Comparison of ENCODE assay signal across 10 cellular contexts in the genomic region with DNA sequence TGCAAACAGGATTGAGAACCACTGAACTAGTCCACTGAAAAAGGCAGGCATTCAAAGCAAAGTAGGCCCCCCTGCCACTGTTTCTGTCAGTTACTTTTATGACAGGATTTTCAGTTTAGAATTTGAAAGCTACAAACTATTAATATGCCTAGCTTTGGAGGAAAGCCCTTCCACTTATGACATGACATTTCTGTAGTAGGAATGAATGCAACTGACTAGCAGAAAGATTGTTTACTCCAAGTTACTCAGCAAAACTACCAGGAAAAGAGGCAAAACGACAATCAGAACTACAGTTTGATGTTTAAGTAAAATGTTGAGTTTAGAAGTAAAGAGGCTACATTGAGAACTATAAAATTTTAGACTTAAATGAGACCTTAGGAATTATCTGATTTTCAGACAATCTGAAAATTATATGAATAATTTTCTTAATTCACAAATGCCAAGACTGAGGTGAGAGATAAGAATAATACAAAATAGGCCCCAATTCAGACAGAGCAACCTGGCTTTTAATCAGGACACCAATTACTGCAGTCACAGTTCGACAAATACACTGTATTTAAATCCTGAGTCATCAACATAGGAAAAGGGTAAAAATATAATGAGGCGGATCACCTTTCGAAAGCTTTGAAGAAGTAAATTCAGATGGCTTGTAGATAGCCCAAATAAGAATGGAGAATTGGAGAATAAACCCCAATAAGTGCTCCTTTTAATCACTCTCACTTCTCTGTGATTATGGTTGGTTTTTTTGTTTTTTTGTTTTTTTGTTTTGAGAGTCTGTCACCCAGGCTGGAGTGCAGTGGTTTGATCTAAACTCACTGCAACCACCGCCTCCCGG. TPM values are rescaled to one million over a fixed set of nuclear protein-coding genes. Genes with fewer than 3 reads are reported as not detected.
A peak's percentile ranks its signal among the peaks of the same experiment; 100 is the strongest.
DNase-seq lines count a peak whose midpoint lies in the region; ATAC-seq lines count a peak whose summit lies in the region.
"Had no signal": no experiment of that assay in that cellular context is flagged by ENCODE, and none has a peak within 500 bp of the region (broad histone marks: within the 10 kb centered on the region; RNA-seq: fewer than 3 reads in every experiment).

No MANE protein-coding gene starts in this region.

- peak overlapping the region; percentile 94 for H3K4me3 Mint-ChIP-seq in activated T-cell treated with anti-CD3 and anti-CD28 coated beads, Interleukin-2, amount 50 U/mL, for 24 hours
- H3K4me3 Mint-ChIP-seq in activated CD8-positive, alpha-beta T cell treated with anti-CD3 and anti-CD28 coated beads, Interleukin-2, amount 10 ng/mL, durations not matched to agents 7 days and 5 days: peak overlapping the region; percentile 98
- peak overlapping the region; percentile 97 to 99 for H3K4me3 Mint-ChIP-seq in stimulated activated naive CD8-positive, alpha-beta T cell treated with anti-CD3 and anti-CD28 coated beads, Interleukin-15, amount 100 ng/mL, for 72 hours

- no peaks in the 10 kb centered on the region for H3K27me3 Mint-ChIP-seq in activated T-cell treated with anti-CD3 and anti-CD28 coated beads, Interleukin-2, amount 50 U/mL, for 24 hours
- H3K27me3 Mint-ChIP-seq in activated CD8-positive, alpha-beta T cell treated with anti-CD3 and anti-CD28 coated beads, Interleukin-2, amount 10 ng/mL, durations not matched to agents 7 days and 5 days (ENCODE audit: low read depth): no peaks in the 10 kb centered on the region
- H3K27me3 Mint-ChIP-seq in stimulated activated naive CD8-positive, alpha-beta T cell treated with anti-CD3 and anti-CD28 coated beads, Interleukin-15, amount 100 ng/mL, for 72 hours: no peaks in the 10 kb centered on the region

- peaks cover 44% of the 10 kb centered on the region for H3K36me3 Mint-ChIP-seq in activated T-cell treated with anti-CD3 and anti-CD28 coated beads, Interleukin-2, amount 50 U/mL, for 24 hours (ENCODE audit: low read depth)
- H3K36me3 Mint-ChIP-seq in activated CD8-positive, alpha-beta T cell treated with anti-CD3 and anti-CD28 coated beads, Interleukin-2, amount 10 ng/mL, durations not matched to agents 7 days and 5 days (ENCODE audit: low read depth): peaks cover 25% of the 10 kb centered on the region

- peaks cover 46% of the 10 kb centered on the region for H3K4me1 Mint-ChIP-seq in activated T-cell treated with anti-CD3 and anti-CD28 coated beads, Interleukin-2, amount 50 U/mL, for 24 hours (ENCODE audit: low read depth)
- H3K4me1 Mint-ChIP-seq in activated CD8-positive, alpha-beta T cell treated with anti-CD3 and anti-CD28 coated beads, Interleukin-2, amount 10 ng/mL, durations not matched to agents 7 days and 5 days (ENCODE audit: low read depth): peaks cover 32% of the 10 kb centered on the region
- peaks cover 37% of the 10 kb centered on the region for H3K4me1 Mint-ChIP-seq in stimulated activated naive CD8-positive, alpha-beta T cell treated with anti-CD3 and anti-CD28 coated beads, Interleukin-15, amount 100 ng/mL, for 72 hours

- no peak for DNase-seq in activated T-cell treated with anti-CD3 and anti-CD28 coated beads, Interleukin-2, amount 50 U/mL, for 24 hours
- DNase-seq in activated T-cell treated with anti-CD3 and anti-CD28 coated beads for 4 hours (no peak), right cardiac atrium (no peak), NCI-H1092 treated with DMSO at 0.1 percent for 48 hours (lab: John Stamatoyannopoulos, UW) (no peak)
- no peak for DNase-seq in activated CD8-positive, alpha-beta T cell treated with anti-CD3 and anti-CD28 coated beads, Interleukin-2, amount 10 ng/mL, durations not matched to agents 7 days and 5 days
- no peak for DNase-seq in stimulated activated naive CD8-positive, alpha-beta T cell treated with anti-CD3 and anti-CD28 coated beads, Interleukin-15, amount 100 ng/mL, for 72 hours
- DNase-seq: amygdala, left lung had no signal

- ATAC-seq in activated CD8-positive, alpha-beta T cell treated with anti-CD3 and anti-CD28 coated beads, Interleukin-2, amount 10 ng/mL, durations not matched to agents 7 days and 5 days: no peak
- ATAC-seq in right cardiac atrium: no peak
- ATAC-seq in stimulated activated naive CD8-positive, alpha-beta T cell treated with anti-CD3 and anti-CD28 coated beads, Interleukin-15, amount 100 ng/mL, for 72 hours: no peak
- no peak for ATAC-seq in GM19035 (IDR thresholded peaks at IDR 0.05; ENCODE audit: unreplicated experiment)
- ATAC-seq in GM18909 (IDR thresholded peaks at IDR 0.05; ENCODE audit: poor library complexity, unreplicated experiment): no peak
- ATAC-seq: left lung had no signal

- no peaks in the 10 kb centered on the region for H3K9me3 Mint-ChIP-seq in activated T-cell treated with anti-CD3 and anti-CD28 coated beads, Interleukin-2, amount 50 U/mL, for 24 hours
- no peaks in the 10 kb centered on the region for H3K9me3 Mint-ChIP-seq in activated CD8-positive, alpha-beta T cell treated with anti-CD3 and anti-CD28 coated beads, Interleukin-2, amount 10 ng/mL, durations not matched to agents 7 days and 5 days (ENCODE audit: insufficient read depth)
- peaks cover 5 to 11% of the 10 kb centered on the region in 2 donors for H3K9me3 Mint-ChIP-seq in stimulated activated naive CD8-positive, alpha-beta T cell treated with anti-CD3 and anti-CD28 coated beads, Interleukin-15, amount 100 ng/mL, for 72 hours

- POLR2A ChIA-PET in activated CD8-positive, alpha-beta T cell treated with anti-CD3 and anti-CD28 coated beads, Interleukin-2, amount 10 ng/mL, durations not matched to agents 7 days and 5 days (lab: Charles Lee): interaction anchor here (1.0 to 2.7 kb wide), 2 partner anchors 85 to 86 kb away, joined by 5 to 14 read pairs; no protein-coding TSS in a partner anchor

- intact Hi-C loops in right cardiac atrium (cut with DNase I): loop anchor here in 2 of 4 donors (5.0 to 10.0 kb wide), 2 partner anchors 55 to 72 kb away; a partner anchor contains a TSS

- CTCF ChIA-PET in activated CD8-positive, alpha-beta T cell treated with anti-CD3 and anti-CD28 coated beads, Interleukin-2, amount 10 ng/mL, durations not matched to agents 7 days and 5 days (lab: Charles Lee): interaction anchor here (1.0 to 4.9 kb wide), 2 partner anchors 9 to 73 kb away, joined by 3 to 56 read pairs; a partner anchor contains a TSS

- H3K9me3 ChIP-seq in right cardiac atrium (ENCODE audit: control insufficient read depth, low read length): no peaks in the 10 kb centered on the region
- H3K9me3 ChIP-seq: left lung had no signal

- no peaks in the 10 kb centered on the region for H3K27me3 ChIP-seq in right cardiac atrium (ENCODE audit: control insufficient read depth, insufficient read depth)
- H3K27me3 ChIP-seq: left lung had no signal

- no peak overlapping the region for H3K27ac Mint-ChIP-seq in activated T-cell treated with anti-CD3 and anti-CD28 coated beads, Interleukin-2, amount 50 U/mL, for 24 hours
- H3K27ac Mint-ChIP-seq in activated CD8-positive, alpha-beta T cell treated with anti-CD3 and anti-CD28 coated beads, Interleukin-2, amount 10 ng/mL, durations not matched to agents 7 days and 5 days: no peak overlapping the region
- H3K27ac Mint-ChIP-seq in stimulated activated naive CD8-positive, alpha-beta T cell treated with anti-CD3 and anti-CD28 coated beads, Interleukin-15, amount 100 ng/mL, for 72 hours: peak overlapping the region in 1 of 2 donors; percentile 66

- WGBS in right cardiac atrium: 84% methylated on average over 6 of the region's 6 CpGs

- H3K27ac ChIP-seq in right cardiac atrium (ENCODE audit: low read length): no peak overlapping the region

- H3K4me3 ChIP-seq in right cardiac atrium (ENCODE audit: low read length): peak overlapping the region; percentile 7

- H3K4me1 ChIP-seq in right cardiac atrium (ENCODE audit: control insufficient read depth, insufficient read depth, low read length): peaks cover 11% of the 10 kb centered on the region

RNA-seq across cellular contexts. Expression of a gene that starts 2.2 kb away (rescaled TPM):
- 10 to 100 TPM in 1 of 2 experiments, 1 to 10 TPM in 1; 9.6 to 10.4 TPM for total RNA-seq in activated CD8-positive, alpha-beta T cell treated with anti-CD3 and anti-CD28 coated beads, Interleukin-2, amount 10 ng/mL, durations not matched to agents 7 days and 5 days
- 10 to 100 TPM; 14.2 to 39.0 (median 25.0) TPM for total RNA-seq in right cardiac atrium
- 8.3 TPM for polyA plus RNA-seq in right cardiac atrium

RNA-seq across cellular contexts. Expression of a gene that starts 55.1 kb away (rescaled TPM):
- under 1 TPM; 0.31 to 0.50 TPM for total RNA-seq in activated CD8-positive, alpha-beta T cell treated with anti-CD3 and anti-CD28 coated beads, Interleukin-2, amount 10 ng/mL, durations not matched to agents 7 days and 5 days
- 1 to 10 TPM; 1.3 to 3.1 (median 1.8) TPM for total RNA-seq in right cardiac atrium
- 1.1 TPM for polyA plus RNA-seq in right cardiac atrium
